1 cellular context compared by ENCODE assay signal in genomic region chr21:25735895-25736597, GRCh38.
TF ChIP-seq lines count a peak whose summit lies in the region.

No MANE protein-coding gene starts in this region.

TF ChIP-seq in GM23338, 12 proteins besides CTCF, POLR2A, EP300 and RAD21 (continued from another document):
- TF ChIP-seq POLR2AphosphoS5 (IDR thresholded peaks at IDR 0.05; ENCODE audit: low read depth) (no peak), ZNF114 (CRISPR knock-in tag; IDR thresholded peaks at IDR 0.05) (no peak), CREB1 (CRISPR knock-in tag; IDR thresholded peaks at IDR 0.05; ENCODE audit: low read depth) (no peak), ETS1 (IDR thresholded peaks at IDR 0.05) (no peak)
TF ChIP-seq in GM23338: peak in this region for 0.
